Comparison of ENCODE assay signal across 6 cellular contexts in the genomic region with DNA sequence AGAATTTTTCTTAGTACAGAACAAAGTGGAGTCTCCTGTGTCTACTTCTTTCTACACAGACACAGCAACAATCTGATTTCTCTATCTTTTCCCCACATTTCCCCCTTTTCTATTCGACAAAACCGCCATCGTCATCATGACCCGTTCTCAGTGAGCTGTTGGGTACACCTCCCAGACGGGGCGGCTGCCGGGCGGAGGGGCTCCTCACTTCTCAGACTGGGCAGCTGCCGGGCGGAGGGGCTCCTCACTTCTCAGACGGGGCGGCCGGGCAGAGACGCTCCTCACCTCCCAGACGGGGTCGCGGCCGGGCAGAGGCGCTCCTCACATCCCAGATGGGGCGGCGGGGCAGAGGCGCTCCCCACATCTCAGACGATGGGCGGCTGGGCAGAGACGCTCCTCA. TPM values are rescaled to one million over a fixed set of nuclear protein-coding genes. Genes with fewer than 3 reads are reported as not detected.
DNase-seq lines count a peak whose midpoint lies in the region; ATAC-seq, FAIRE-seq and TF ChIP-seq lines count a peak whose summit lies in the region.
"Not testable (repeated sequence)": the region's sequence is repeated elsewhere in the genome, so short reads cannot be mapped to it uniquely, and the experiment has no call there.

No MANE protein-coding gene starts in this region.

- H3K4ac ChIP-seq in mesenchymal stem cell (ENCODE audit: low read depth in 1 of 2, low read length in 2 of 2), result not testable (repeated sequence)

- not testable (repeated sequence) for FAIRE-seq in GM12878 (lab: Jason Lieb, UNC)

- peaks cover 40% of the 10 kb centered on the region for H3K4me1 ChIP-seq in ACC112 (ENCODE audit: control insufficient read depth, insufficient read depth, low read length, unreplicated experiment)
- H3K4me1 ChIP-seq in GM12878 (ENCODE audit: control insufficient read depth, insufficient read depth, low read length); mesenchymal stem cell (ENCODE audit: control insufficient read depth, insufficient read depth, low read depth, low read length): not testable (repeated sequence)

- RAD21 ChIA-PET in GM12878 (lab: Charles Lee; ENCODE audit: unreplicated experiment), result not testable (repeated sequence)

- H3K27ac ChIP-seq in ACC112 (ENCODE audit: low read depth, low read length) (peak overlapping the region; percentile 96), mesenchymal stem cell (ENCODE audit: low read length, poor library complexity, severe bottlenecking) (peak overlapping the region; percentile 74)
- H3K27ac ChIP-seq in GM12878 (ENCODE audit: control insufficient read depth, insufficient read depth), result not testable (repeated sequence)

- H3K27me3 Mint-ChIP-seq in HFFc6 (ENCODE audit: insufficient read depth); glutamatergic neuron (ENCODE audit: unreplicated experiment); progenitor cell of endocrine pancreas: not testable (repeated sequence)

- H2BK12ac ChIP-seq in mesenchymal stem cell (ENCODE audit: low read length in 2 of 2), result not testable (repeated sequence)

- not testable (repeated sequence) for TF ChIP-seq RAD21 in GM12878 (IDR thresholded peaks at IDR 0.05; ENCODE audit: insufficient read depth, low read depth, low read length)

- not testable (repeated sequence) for H2BK15ac ChIP-seq in mesenchymal stem cell (ENCODE audit: low read depth, poor library complexity, severe bottlenecking)

- H3K4me3 ChIP-seq in ACC112 (ENCODE audit: low read depth, low read length); GM12878; mesenchymal stem cell (ENCODE audit: insufficient read depth in 1 of 2, low read depth in 1 of 2, low read length in 2 of 2): not testable (repeated sequence)

- H2AK5ac ChIP-seq in mesenchymal stem cell (ENCODE audit: low read length, severe bottlenecking), result not testable (repeated sequence)

- in situ Hi-C loops in GM12878 (cut with MboI), result not testable (repeated sequence)

- not testable (repeated sequence) for H3K9me3 Mint-ChIP-seq in HFFc6; glutamatergic neuron (ENCODE audit: unreplicated experiment); progenitor cell of endocrine pancreas (ENCODE audit: low read depth)

- SMC1A ChIA-PET in GM12878 (lab: Charles Lee; ENCODE audit: uncharacterized antibody, unreplicated experiment), result not testable (repeated sequence)

- TSS peak; percentile 12 for BruUV-seq in GM12878 (replicated peaks; lab: Mats Ljungman, UMichigan)

- DNase-seq in HFFc6; GM12878 (ENCODE audit: low read depth, low spot score); glutamatergic neuron; mesenchymal stem cell; progenitor cell of endocrine pancreas (ENCODE audit: low spot score, unreplicated experiment): not testable (repeated sequence)

- H3K14ac ChIP-seq in mesenchymal stem cell (ENCODE audit: low read length in 2 of 2), result not testable (repeated sequence)

- not testable (repeated sequence) for H3K36me3 Mint-ChIP-seq in HFFc6 (ENCODE audit: low read depth); glutamatergic neuron (ENCODE audit: unreplicated experiment); progenitor cell of endocrine pancreas (ENCODE audit: insufficient read depth)

- not testable (repeated sequence) for TF ChIP-seq EP300 in GM12878 (IDR thresholded peaks at IDR 0.05; ENCODE audit: borderline replicate concordance in 1 of 2, control insufficient read depth in 1 of 2, low read depth in 2 of 2, low read length in 2 of 2)

- intact Hi-C loops in GM12878 (cut with micrococcal nuclease; ENCODE audit: unreplicated experiment), result not testable (repeated sequence)

- H4K20me1 ChIP-seq in GM12878 (ENCODE audit: control insufficient read depth, insufficient read depth), result not testable (repeated sequence)

- not testable (repeated sequence) for TF ChIP-seq CTCF in HFFc6 (IDR thresholded peaks at IDR 0.05); GM12878 (IDR thresholded peaks at IDR 0.05 in 2 of 3, conservative IDR thresholded peaks at IDR 0.05 in 1 of 3; ENCODE audit: control insufficient read depth in 2 of 3, extremely low read depth in 1 of 3, insufficient read depth in 1 of 3, low read depth in 3 of 3, low read length in 3 of 3); glutamatergic neuron (IDR thresholded peaks at IDR 0.05; ENCODE audit: partially characterized antibody, unreplicated experiment); progenitor cell of endocrine pancreas (IDR thresholded peaks at IDR 0.05; ENCODE audit: unreplicated experiment)

- not testable (repeated sequence) for H4K91ac ChIP-seq in mesenchymal stem cell (ENCODE audit: low read length)

- H3K9ac ChIP-seq in GM12878 (ENCODE audit: control insufficient read depth, insufficient read depth, low read length); mesenchymal stem cell (ENCODE audit: low read length): not testable (repeated sequence)

- H3K36me3 ChIP-seq in ACC112 (ENCODE audit: insufficient read depth, low read length); GM12878 (ENCODE audit: control insufficient read depth in 2 of 2, insufficient read depth in 2 of 2, low read length in 1 of 2); mesenchymal stem cell (ENCODE audit: control insufficient read depth in 1 of 2, insufficient read depth in 2 of 2, low read depth in 1 of 2, low read length in 2 of 2): not testable (repeated sequence)

- POLR2A ChIA-PET in GM12878 (lab: Charles Lee), result not testable (repeated sequence)

- H3K27me3 ChIP-seq in ACC112 (ENCODE audit: insufficient read depth, low read length); GM12878 (replicated peaks in 1 of 2; ENCODE audit: control insufficient read depth in 2 of 2, insufficient read depth in 2 of 2, low read length in 1 of 2); mesenchymal stem cell (ENCODE audit: control insufficient read depth in 1 of 2, insufficient read depth in 1 of 2, low read length in 2 of 2): not testable (repeated sequence)

- H3K27ac Mint-ChIP-seq in HFFc6, result peak overlapping the region; percentile 48
- H3K27ac Mint-ChIP-seq in glutamatergic neuron (ENCODE audit: unreplicated experiment), result peak overlapping the region; percentile 55
- peak overlapping the region; percentile 33 for H3K27ac Mint-ChIP-seq in progenitor cell of endocrine pancreas

- H3K9me3 ChIP-seq in GM12878 (replicated peaks; ENCODE audit: control insufficient read depth, insufficient read depth, low read length); mesenchymal stem cell (ENCODE audit: control insufficient read depth, low read length): not testable (repeated sequence)

- not testable (repeated sequence) for H2BK120ac ChIP-seq in mesenchymal stem cell (ENCODE audit: low read depth, low read length)

- CTCF ChIA-PET in GM12878 (lab: Yijun Ruan, JAX), result not testable (repeated sequence)

- H3K23ac ChIP-seq in mesenchymal stem cell (ENCODE audit: low read length in 2 of 2), result not testable (repeated sequence)

- 98% methylated on average over 8 of the region's 25 CpGs for WGBS in GM12878 (ENCODE audit: insufficient coverage, insufficient replicate concordance, low lambda C conversion rate, missing lambda C conversion rate)
- WGBS in mesenchymal stem cell, result 87% methylated on average over 7 of the region's 25 CpGs

- not testable (repeated sequence) for ATAC-seq in GM12878

- not testable (repeated sequence) for H3K79me1 ChIP-seq in mesenchymal stem cell (replicated peaks; ENCODE audit: low read length, poor library complexity, severe bottlenecking)

- H3K79me2 ChIP-seq in ACC112 (ENCODE audit: control insufficient read depth, insufficient read depth, low read length, unreplicated experiment) (peaks cover 60% of the 10 kb centered on the region), GM12878 (ENCODE audit: control insufficient read depth, insufficient read depth, low read length) (peaks cover 13% of the 10 kb centered on the region)

- TF ChIP-seq POLR2A in GM12878 (IDR thresholded peaks at IDR 0.05; ENCODE audit: low read depth, low read length), result not testable (repeated sequence)

- not testable (repeated sequence) for H4K8ac ChIP-seq in mesenchymal stem cell (ENCODE audit: low read length)

- not testable (repeated sequence) for H3K4me3 Mint-ChIP-seq in HFFc6; glutamatergic neuron (ENCODE audit: unreplicated experiment); progenitor cell of endocrine pancreas (ENCODE audit: low read depth)

- H3K4me1 Mint-ChIP-seq in HFFc6 (ENCODE audit: low read depth) (peaks cover 51% of the 10 kb centered on the region), glutamatergic neuron (ENCODE audit: low read depth, unreplicated experiment) (peaks cover 11% of the 10 kb centered on the region), progenitor cell of endocrine pancreas (ENCODE audit: low read depth) (peaks cover 15% of the 10 kb centered on the region)

- H3K18ac ChIP-seq in mesenchymal stem cell (ENCODE audit: low read depth in 1 of 2, low read length in 2 of 2), result not testable (repeated sequence)

- not testable (repeated sequence) for H2AFZ ChIP-seq in ACC112 (ENCODE audit: low read length, unreplicated experiment); GM12878 (ENCODE audit: control insufficient read depth, low read depth, low read length); mesenchymal stem cell (ENCODE audit: low read depth, low read length)

- H2BK5ac ChIP-seq in mesenchymal stem cell (ENCODE audit: low read depth, low read length, poor library complexity, severe bottlenecking), result not testable (repeated sequence)

- H3K4me2 ChIP-seq in GM12878 (ENCODE audit: control insufficient read depth, insufficient read depth); mesenchymal stem cell (ENCODE audit: low read length, poor library complexity, severe bottlenecking): not testable (repeated sequence)

RNA-seq across cellular contexts. Expression of gene GBF1, which starts 56.0 kb away (rescaled TPM):
- 10 to 100 TPM; 67.2 to 83.6 (median 74.2) TPM for total RNA-seq in HFFc6 (2021; fragmentation: NEBNext Ultra II Directional; extraction: Animal tissue kit (Norgen Biotek cat#: 25700))
- 47.9 and 50.1 TPM in 2 replicates for total RNA-seq in GM12878 (2013; cell fraction: nucleolus; rRNA removed)
- total RNA-seq in GM12878 (2014; rRNA removed) (21.4 and 23.0 TPM in 2 replicates), GM12878 (2014; rRNA removed; fragmentation: Illumina TruSeq; extraction: Trizol) (13.3 and 13.8 TPM in 2 replicates), GM12878 (2021) (38.8 and 42.0 TPM in 2 replicates), glutamatergic neuron (ENCODE audit: unreplicated experiment) (71.6 TPM), progenitor cell of endocrine pancreas (52.3 and 54.6 TPM in 2 replicates)
- 23.0 TPM for polyA plus RNA-seq in GM12878 (2011; ENCODE audit: low read depth)
- polyA plus RNA-seq in GM12878 (2011; rRNA removed) (6.5 and 20.7 TPM in 2 replicates), GM12878 (2014; fragmentation: Illumina TruSeq; extraction: Trizol) (25.5 and 30.4 TPM in 2 replicates), GM12878 (2014; fragmentation: Nextera tagmentation; extraction: Ambion mirVana) (1 to 10 TPM in 1 of 2 experiments, under 1 TPM in 1; 0.82 to 1.2 TPM), GM12878 (2014; rRNA removed) (19.6 and 24.3 TPM in 2 replicates), GM12878 (2016; fragmentation: Nextera tagmentation; extraction: Ambion mirVana) (10 to 100 TPM; 29.5 to 35.6 TPM)
- polyA plus RNA-seq in GM12878 (2011; cell fraction: cytosol; rRNA removed), result 15.0 and 20.8 TPM in 2 replicates
- polyA plus RNA-seq in GM12878 (2011; cell fraction: nucleus; rRNA removed), result 46.7 and 52.1 TPM in 2 replicates
- polyA plus RNA-seq in GM12878 (2012), result 29.0 and 31.0 TPM in 2 replicates
- polyA minus RNA-seq in GM12878 (2011; rRNA and poly(A)+ RNA removed), result 30.3 and 46.3 TPM in 2 replicates
- 16.7 and 19.4 TPM in 2 replicates for polyA minus RNA-seq in GM12878 (2011; cell fraction: cytosol; rRNA and poly(A)+ RNA removed)
- 38.2 and 44.3 TPM in 2 replicates for polyA minus RNA-seq in GM12878 (2011; cell fraction: nucleus; rRNA and poly(A)+ RNA removed)
- 28.8 TPM for polyA plus RNA-seq in mesenchymal stem cell (2013, experiment 1 of 2)
- polyA plus RNA-seq in mesenchymal stem cell (2013, experiment 2 of 2), result 26.0 TPM
